Comparison of ENCODE assay signal across 1 cellular context in the genomic region with DNA sequence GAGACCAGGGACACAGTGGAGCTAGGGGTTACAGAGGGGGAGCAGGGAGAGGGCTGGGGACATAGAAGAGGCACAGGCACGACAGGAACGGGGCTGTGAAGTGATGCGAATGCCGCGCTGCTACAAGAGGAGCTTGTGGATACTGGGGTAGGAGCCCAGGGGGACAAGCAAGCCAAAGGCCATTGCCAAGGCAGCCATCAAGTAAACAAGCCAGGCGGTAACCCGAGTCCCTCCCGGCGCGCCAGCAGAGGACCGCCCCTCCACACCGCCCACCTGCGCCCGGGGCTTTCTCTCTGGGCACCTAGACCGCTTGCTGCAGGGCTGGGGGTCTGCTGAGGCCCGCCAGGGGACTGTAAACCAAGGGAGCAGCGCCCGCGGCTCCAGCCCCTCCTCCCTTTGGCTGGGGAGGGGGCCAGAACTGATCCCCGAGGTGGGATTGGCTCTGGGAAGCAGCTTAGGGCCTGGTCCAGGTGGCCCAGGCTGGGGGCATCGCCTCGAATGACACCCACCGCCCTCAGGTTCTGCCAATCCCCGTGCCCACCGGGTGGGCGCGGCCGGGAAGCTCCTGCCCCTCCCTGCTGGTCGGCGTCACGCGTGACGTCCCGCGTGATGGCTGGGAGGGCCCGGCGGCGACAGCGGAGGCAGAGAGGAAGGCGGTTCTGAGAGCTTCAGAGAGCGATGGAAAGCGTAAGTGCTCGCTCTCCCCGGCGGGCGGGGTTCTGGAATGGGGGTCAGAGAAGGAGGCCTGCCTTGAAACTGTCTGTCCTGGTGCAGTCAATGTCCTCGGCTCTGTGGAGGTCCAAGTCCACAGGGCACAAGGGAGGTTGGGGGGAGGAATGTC.
A peak's percentile ranks its signal among the peaks of the same experiment; 100 is the strongest.
TF ChIP-seq lines count a peak whose summit lies in the region.

No MANE protein-coding gene starts in this region.

TF ChIP-seq in HepG2, 621 proteins besides CTCF, POLR2A, EP300 and RAD21 (continued from another document and continues in another):
- TF ChIP-seq, protein P1, sequence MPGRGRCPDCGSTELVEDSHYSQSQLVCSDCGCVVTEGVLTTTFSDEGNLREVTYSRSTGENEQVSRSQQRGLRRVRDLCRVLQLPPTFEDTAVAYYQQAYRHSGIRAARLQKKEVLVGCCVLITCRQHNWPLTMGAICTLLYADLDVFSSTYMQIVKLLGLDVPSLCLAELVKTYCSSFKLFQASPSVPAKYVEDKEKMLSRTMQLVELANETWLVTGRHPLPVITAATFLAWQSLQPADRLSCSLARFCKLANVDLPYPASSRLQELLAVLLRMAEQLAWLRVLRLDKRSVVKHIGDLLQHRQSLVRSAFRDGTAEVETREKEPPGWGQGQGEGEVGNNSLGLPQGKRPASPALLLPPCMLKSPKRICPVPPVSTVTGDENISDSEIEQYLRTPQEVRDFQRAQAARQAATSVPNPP (CRISPR knock-in tag; IDR thresholded peaks at IDR 0.05), result peak; percentile 54; the same call in 1 of the 2 replicates
- 0 out of 2 replicates have a peak, but pooled peaks have one; percentile 28 for TF ChIP-seq ZNF607 (CRISPR knock-in tag; IDR thresholded peaks at IDR 0.05; ENCODE audit: borderline replicate concordance)
- TF ChIP-seq ZMYM4 (CRISPR knock-in tag; IDR thresholded peaks at IDR 0.05), result 0 out of 2 replicates have a peak, but pooled peaks have one; percentile 19
- TF ChIP-seq MEF2D (CRISPR knock-in tag; IDR thresholded peaks at IDR 0.05), result peak; percentile 34; the same call in 1 of the 2 replicates
- 0 out of 2 replicates have a peak, but pooled peaks have one; percentile 1 for TF ChIP-seq GATAD2A (CRISPR knock-in tag; IDR thresholded peaks at IDR 0.05)
- TF ChIP-seq FOXK2 (IDR thresholded peaks at IDR 0.05), result peak; percentile 58
- TF ChIP-seq, protein P2, sequence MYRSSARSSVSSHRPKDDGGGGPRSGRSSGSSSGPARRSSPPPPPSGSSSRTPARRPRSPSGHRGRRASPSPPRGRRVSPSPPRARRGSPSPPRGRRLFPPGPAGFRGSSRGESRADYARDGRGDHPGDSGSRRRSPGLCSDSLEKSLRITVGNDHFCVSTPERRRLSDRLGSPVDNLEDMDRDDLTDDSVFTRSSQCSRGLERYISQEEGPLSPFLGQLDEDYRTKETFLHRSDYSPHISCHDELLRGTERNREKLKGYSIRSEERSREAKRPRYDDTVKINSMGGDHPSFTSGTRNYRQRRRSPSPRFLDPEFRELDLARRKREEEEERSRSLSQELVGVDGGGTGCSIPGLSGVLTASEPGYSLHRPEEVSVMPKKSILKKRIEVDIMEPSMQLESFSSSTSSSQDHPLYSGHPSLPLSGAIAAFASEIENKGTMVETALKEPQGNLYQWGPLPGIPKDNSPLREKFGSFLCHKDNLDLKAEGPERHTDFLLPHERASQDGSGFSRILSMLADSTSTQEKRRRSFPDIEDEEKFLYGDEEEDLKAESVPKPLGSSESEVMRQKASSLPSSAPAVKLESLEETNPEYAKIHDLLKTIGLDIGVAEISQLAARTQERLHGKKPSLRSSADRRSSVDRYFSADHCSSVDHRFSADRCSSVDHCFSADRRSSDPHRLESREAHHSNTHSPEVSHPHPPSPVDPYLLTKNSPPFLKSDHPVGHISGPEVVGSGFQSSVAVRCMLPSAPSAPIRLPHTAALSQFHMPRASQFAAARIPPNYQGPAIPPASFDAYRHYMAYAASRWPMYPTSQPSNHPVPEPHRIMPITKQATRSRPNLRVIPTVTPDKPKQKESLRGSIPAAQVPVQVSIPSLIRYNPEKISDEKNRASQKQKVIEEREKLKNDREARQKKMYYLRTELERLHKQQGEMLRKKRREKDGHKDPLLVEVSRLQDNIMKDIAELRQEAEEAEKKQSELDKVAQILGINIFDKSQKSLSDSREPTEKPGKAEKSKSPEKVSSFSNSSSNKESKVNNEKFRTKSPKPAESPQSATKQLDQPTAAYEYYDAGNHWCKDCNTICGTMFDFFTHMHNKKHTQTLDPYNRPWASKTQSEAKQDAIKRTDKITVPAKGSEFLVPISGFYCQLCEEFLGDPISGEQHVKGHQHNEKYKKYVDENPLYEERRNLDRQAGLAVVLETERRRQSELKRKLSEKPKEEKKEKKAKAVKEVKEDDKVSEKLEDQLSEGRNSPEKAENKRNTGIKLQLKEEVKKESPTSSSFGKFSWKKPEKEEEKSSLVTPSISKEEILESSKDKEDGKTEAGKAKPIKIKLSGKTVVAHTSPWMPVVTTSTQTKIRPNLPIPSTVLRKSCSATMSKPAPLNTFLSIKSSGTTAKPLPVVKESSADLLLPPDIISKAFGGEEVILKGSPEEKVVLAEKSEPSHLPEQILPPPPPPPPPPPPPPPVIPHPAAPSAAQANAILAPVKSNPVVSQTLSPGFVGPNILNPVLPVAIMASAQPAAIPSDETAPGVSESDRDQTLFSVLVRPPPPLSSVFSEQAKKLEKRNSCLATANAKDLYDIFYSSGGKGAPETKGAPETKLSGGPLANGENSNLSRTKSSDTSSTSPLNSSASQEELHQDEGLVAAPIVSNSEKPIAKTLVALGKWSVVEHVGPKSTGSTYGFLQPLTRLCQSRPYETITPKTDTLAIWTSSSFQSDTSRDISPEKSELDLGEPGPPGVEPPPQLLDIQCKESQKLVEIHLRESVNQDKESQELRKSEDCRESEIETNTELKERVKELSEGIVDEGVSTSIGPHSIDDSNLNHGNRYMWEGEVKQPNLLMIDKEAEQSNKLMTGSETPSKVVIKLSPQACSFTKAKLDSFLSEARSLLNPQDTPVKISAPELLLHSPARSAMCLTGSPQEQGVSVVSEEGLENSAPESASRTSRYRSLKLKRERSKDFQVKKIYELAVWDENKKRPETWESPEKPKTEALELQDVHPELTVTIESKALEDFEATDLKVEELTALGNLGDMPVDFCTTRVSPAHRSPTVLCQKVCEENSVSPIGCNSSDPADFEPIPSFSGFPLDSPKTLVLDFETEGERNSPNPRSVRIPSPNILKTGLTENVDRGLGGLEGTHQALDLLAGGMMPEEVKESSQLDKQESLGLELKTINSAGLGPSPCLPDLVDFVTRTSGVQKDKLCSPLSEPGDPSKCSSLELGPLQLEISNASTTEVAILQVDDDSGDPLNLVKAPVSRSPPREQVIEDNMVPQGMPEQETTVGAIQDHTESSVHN (CRISPR knock-in tag; IDR thresholded peaks at IDR 0.05), result no peak
- no peak for TF ChIP-seq ZNF317 (CRISPR knock-in tag; IDR thresholded peaks at IDR 0.05)
- TF ChIP-seq ZNF501 (CRISPR knock-in tag; IDR thresholded peaks at IDR 0.05), result peak; percentile 85
- no peak for TF ChIP-seq KDM5B (CRISPR knock-in tag; IDR thresholded peaks at IDR 0.05; ENCODE audit: borderline replicate concordance)
- no peak for TF ChIP-seq ZNF205 (CRISPR knock-in tag; IDR thresholded peaks at IDR 0.05)
- TF ChIP-seq UBTF (CRISPR knock-in tag; IDR thresholded peaks at IDR 0.05), result no peak; the same call in 1 of the 2 replicates
- TF ChIP-seq ZNF276 (CRISPR knock-in tag; IDR thresholded peaks at IDR 0.05; ENCODE audit: low read depth), result no peak
- 0 out of 2 replicates have a peak, but pooled peaks have one; percentile 54 for TF ChIP-seq GZF1 (CRISPR knock-in tag; IDR thresholded peaks at IDR 0.05)
- no peak for TF ChIP-seq FOSL2 (CRISPR knock-in tag; IDR thresholded peaks at IDR 0.05)
- TF ChIP-seq ZNF605 (CRISPR knock-in tag; IDR thresholded peaks at IDR 0.05), result no peak
- 0 out of 2 replicates have a peak, but pooled peaks have one; percentile 21 for TF ChIP-seq ZNF563 (CRISPR knock-in tag; IDR thresholded peaks at IDR 0.05)
- no peak for TF ChIP-seq ZNF558 (CRISPR knock-in tag; IDR thresholded peaks at IDR 0.05; ENCODE audit: borderline replicate concordance)
- no peak for TF ChIP-seq ZFAT (CRISPR knock-in tag; conservative IDR thresholded peaks at IDR 0.05)
- TF ChIP-seq, protein P3, sequence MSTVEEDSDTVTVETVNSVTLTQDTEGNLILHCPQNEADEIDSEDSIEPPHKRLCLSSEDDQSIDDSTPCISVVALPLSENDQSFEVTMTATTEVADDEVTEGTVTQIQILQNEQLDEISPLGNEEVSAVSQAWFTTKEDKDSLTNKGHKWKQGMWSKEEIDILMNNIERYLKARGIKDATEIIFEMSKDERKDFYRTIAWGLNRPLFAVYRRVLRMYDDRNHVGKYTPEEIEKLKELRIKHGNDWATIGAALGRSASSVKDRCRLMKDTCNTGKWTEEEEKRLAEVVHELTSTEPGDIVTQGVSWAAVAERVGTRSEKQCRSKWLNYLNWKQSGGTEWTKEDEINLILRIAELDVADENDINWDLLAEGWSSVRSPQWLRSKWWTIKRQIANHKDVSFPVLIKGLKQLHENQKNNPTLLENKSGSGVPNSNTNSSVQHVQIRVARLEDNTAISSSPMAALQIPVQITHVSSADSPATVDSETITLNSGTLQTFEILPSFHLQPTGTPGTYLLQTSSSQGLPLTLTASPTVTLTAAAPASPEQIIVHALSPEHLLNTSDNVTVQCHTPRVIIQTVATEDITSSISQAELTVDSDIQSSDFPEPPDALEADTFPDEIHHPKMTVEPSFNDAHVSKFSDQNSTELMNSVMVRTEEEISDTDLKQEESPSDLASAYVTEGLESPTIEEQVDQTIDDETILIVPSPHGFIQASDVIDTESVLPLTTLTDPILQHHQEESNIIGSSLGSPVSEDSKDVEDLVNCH (CRISPR knock-in tag; IDR thresholded peaks at IDR 0.05), result no peak
- TF ChIP-seq, protein P4, sequence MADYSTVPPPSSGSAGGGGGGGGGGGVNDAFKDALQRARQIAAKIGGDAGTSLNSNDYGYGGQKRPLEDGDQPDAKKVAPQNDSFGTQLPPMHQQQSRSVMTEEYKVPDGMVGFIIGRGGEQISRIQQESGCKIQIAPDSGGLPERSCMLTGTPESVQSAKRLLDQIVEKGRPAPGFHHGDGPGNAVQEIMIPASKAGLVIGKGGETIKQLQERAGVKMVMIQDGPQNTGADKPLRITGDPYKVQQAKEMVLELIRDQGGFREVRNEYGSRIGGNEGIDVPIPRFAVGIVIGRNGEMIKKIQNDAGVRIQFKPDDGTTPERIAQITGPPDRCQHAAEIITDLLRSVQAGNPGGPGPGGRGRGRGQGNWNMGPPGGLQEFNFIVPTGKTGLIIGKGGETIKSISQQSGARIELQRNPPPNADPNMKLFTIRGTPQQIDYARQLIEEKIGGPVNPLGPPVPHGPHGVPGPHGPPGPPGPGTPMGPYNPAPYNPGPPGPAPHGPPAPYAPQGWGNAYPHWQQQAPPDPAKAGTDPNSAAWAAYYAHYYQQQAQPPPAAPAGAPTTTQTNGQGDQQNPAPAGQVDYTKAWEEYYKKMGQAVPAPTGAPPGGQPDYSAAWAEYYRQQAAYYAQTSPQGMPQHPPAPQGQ (CRISPR knock-in tag; IDR thresholded peaks at IDR 0.05; ENCODE audit: borderline replicate concordance), result no peak
- TF ChIP-seq ZFYVE20 (CRISPR knock-in tag; IDR thresholded peaks at IDR 0.05; ENCODE audit: borderline replicate concordance, low read depth), result no peak
